In the genomic region with DNA sequence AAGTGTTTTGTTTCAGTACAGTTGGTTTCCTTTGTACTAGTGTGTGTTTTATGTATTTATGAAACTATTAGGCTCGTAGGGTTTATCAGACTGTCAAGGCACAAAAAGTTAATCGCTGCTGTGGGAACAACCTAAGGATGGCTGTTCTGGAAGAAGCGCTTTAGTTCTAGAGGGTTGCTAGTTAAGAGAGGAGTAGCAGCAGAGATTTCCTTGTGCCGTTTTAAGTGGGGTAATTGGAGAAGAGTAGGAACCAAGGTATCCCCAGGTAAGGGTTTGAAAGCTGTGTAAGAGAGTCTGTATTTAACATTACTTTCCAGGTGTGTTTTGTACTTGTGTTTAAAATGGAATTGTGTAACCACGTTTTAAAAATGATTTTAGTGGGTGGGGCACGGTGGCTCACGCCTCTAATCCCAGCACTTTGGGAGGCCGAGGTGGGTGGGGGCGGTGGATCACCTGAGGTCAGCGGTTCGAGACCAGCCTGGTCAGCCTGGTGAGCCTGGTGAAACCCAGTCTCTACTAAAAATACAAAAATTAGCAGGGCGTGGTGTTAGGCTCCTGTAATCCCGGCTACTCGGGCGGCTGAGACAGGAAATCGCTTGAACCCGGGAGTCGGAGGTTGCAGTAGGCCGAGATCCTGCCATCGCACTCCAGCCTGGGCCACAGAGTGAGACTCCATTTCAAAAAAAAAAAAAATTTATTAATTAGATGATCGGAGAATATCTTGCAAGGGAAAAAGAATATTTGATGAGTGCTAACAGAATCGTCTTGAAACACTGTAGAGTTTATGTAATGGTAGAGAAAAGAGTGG, we compare ENCODE assay signal across 8 cellular contexts. TPM values are rescaled to one million over a fixed set of nuclear protein-coding genes. Genes with fewer than 3 reads are reported as not detected.
A peak's percentile ranks its signal among the peaks of the same experiment; 100 is the strongest.
DNase-seq lines count a peak whose midpoint lies in the region; ATAC-seq and TF ChIP-seq lines count a peak whose summit lies in the region.

No MANE protein-coding gene starts in this region.

- peak overlapping the region; percentile 39 for H3K23ac ChIP-seq in IMR-90 (ENCODE audit: low read depth, low read length)

- ATAC-seq in IMR-90 (ENCODE audit: low read depth) (no peak), HG03521 (IDR thresholded peaks at IDR 0.05; ENCODE audit: unreplicated experiment) (no peak)

- no peak for TF ChIP-seq CTCF in AG09309 (IDR thresholded peaks at IDR 0.05; ENCODE audit: control insufficient read depth, insufficient read depth, low read depth, low read length, missing control alignments)
- no peak for TF ChIP-seq CTCF in IMR-90 (conservative IDR thresholded peaks at IDR 0.05; ENCODE audit: low read depth, low read length)
- no peak for TF ChIP-seq CTCF in breast epithelium (IDR thresholded peaks at IDR 0.05)

- H3K4me2 ChIP-seq in IMR-90 (ENCODE audit: low read depth, low read length): peak overlapping the region; percentile 96

- POLR2A ChIA-PET in IMR-90 (lab: Charles Lee; ENCODE audit: unreplicated experiment): no interaction called here

- H2BK120ac ChIP-seq in IMR-90 (ENCODE audit: low read depth, low read length): no peak overlapping the region

- peaks cover 3 to 22% of the 10 kb centered on the region in 2 experiments; a peak in 2 of 4 replicates for H3K79me1 ChIP-seq in IMR-90 (ENCODE audit: low read depth in 1 of 2, low read length in 2 of 2)

- no peak for TF ChIP-seq POLR2A in IMR-90 (IDR thresholded peaks at IDR 0.05; ENCODE audit: low read depth, low read length)
- TF ChIP-seq POLR2A in breast epithelium (IDR thresholded peaks at IDR 0.05): no peak

- no peak overlapping the region for H4K91ac ChIP-seq in IMR-90 (ENCODE audit: insufficient read depth, low read depth, low read length)

- H3K36me3 ChIP-seq in IMR-90 (ENCODE audit: control insufficient read depth, insufficient read depth, low read length): peaks cover 3% of the 10 kb centered on the region
- no peaks in the 10 kb centered on the region for H3K36me3 ChIP-seq in breast epithelium
- H3K36me3 ChIP-seq in muscle layer of duodenum (ENCODE audit: control insufficient read depth in 1 of 2, insufficient read depth in 2 of 2, low read length in 2 of 2): peaks cover under 1 to 12% of the 10 kb centered on the region in 2 donors

- intact Hi-C loops in IMR-90 (cut with micrococcal nuclease): no loop called here
- intact Hi-C loops in breast epithelium (cut with DNase I; ENCODE audit: low total_unique reads): no loop called here

- BruUV-seq in IMR-90 (replicated peaks; lab: Mats Ljungman, UMichigan): no TSS peak

- H3K4me1 ChIP-seq in IMR-90 (ENCODE audit: control insufficient read depth, insufficient read depth, low read length) (peaks cover 10% of the 10 kb centered on the region), breast epithelium (peaks cover 0 to 3% of the 10 kb centered on the region in 2 donors), muscle layer of duodenum (ENCODE audit: control insufficient read depth in 1 of 2, insufficient read depth in 2 of 2, low read length in 2 of 2) (peaks cover 10 to 56% of the 10 kb centered on the region in 2 donors)

- dilution Hi-C loops in IMR-90 (cut with HindIII; ENCODE audit: low sequenced_read_pairs, unreplicated experiment): no loop called here

- no peak overlapping the region for H4K5ac ChIP-seq in IMR-90 (ENCODE audit: low read depth, low read length)

- H3K9me1 ChIP-seq in IMR-90 (ENCODE audit: insufficient read depth, low read length): 0 out of 2 replicates have a peak, but pooled peaks cover 3% of the 10 kb centered on the region

- no peak overlapping the region for H3K18ac ChIP-seq in IMR-90 (ENCODE audit: low read depth, low read length)

- H3K27me3 ChIP-seq in IMR-90 (ENCODE audit: control insufficient read depth, insufficient read depth, low read length) (no peaks in the 10 kb centered on the region), breast epithelium (no peaks in the 10 kb centered on the region), muscle layer of duodenum (ENCODE audit: low read depth, low read length) (no peaks in the 10 kb centered on the region)

- H4K8ac ChIP-seq in IMR-90 (ENCODE audit: low read depth in 2 of 2, low read length in 2 of 2): no peak overlapping the region

- CTCF ChIA-PET in IMR-90 (lab: Yijun Ruan, JAX): no interaction called here

- H3K9me3 ChIP-seq in IMR-90 (ENCODE audit: control insufficient read depth, insufficient read depth, low read length) (no peaks in the 10 kb centered on the region), breast epithelium (no peaks in the 10 kb centered on the region), muscle layer of duodenum (ENCODE audit: control insufficient read depth in 1 of 2, low read length in 2 of 2) (no peaks in the 10 kb centered on the region)

- no peak overlapping the region for H2AK5ac ChIP-seq in IMR-90 (ENCODE audit: low read depth, low read length)

- H2BK20ac ChIP-seq in IMR-90 (ENCODE audit: low read depth, low read length): no peak overlapping the region

- peak overlapping the region; percentile 0; the same call in 1 of the 2 replicates for H3K14ac ChIP-seq in IMR-90 (replicated peaks; ENCODE audit: low read depth, low read length)

- TF ChIP-seq RAD21 in IMR-90 (IDR thresholded peaks at IDR 0.05; ENCODE audit: low read length): no peak

- H2AFZ ChIP-seq in IMR-90 (replicated peaks; ENCODE audit: low read length, poor library complexity): no peak overlapping the region

- peak overlapping the region; percentile 98; the same call in 1 of the 2 replicates for H3K9ac ChIP-seq in IMR-90 (ENCODE audit: low read depth, low read length)

- H4K20me1 ChIP-seq in IMR-90 (ENCODE audit: insufficient read depth, low read length): peaks cover 69% of the 10 kb centered on the region

- DNase-seq in AG09309 (ENCODE audit: low read depth) (no peak), IMR-90 (peak; percentile 7), breast epithelium (ENCODE audit: low spot score in 2 of 2) (no peak), COLO829 (ENCODE audit: low spot score) (no peak), NCI-H2029 (lab: John Stamatoyannopoulos, UW) (no peak), ureter (ENCODE audit: low spot score) (no peak)

- no peak overlapping the region for H3K4ac ChIP-seq in IMR-90 (ENCODE audit: low read depth, low read length)

- 43 to 100% methylated on average over 1 to 7 of the region's 22 CpGs for WGBS in IMR-90 (ENCODE audit: extremely low coverage in 2 of 2, insufficient read length in 1 of 2), 2 experiments

- H2BK5ac ChIP-seq in IMR-90 (ENCODE audit: low read depth, low read length, poor library complexity, severe bottlenecking): peak overlapping the region; percentile 56

- H3K4me3 ChIP-seq in AG09309 (ENCODE audit: control insufficient read depth, low read depth, low read length): peak overlapping the region; percentile 93
- peak overlapping the region; percentile 67 for H3K4me3 ChIP-seq in IMR-90 (ENCODE audit: insufficient read depth, low read depth, low read length)
- peak overlapping the region; percentile 80 to 100 (median 100) for H3K4me3 ChIP-seq in breast epithelium
- peak overlapping the region; percentile 43 to 95 for H3K4me3 ChIP-seq in muscle layer of duodenum (ENCODE audit: low read depth in 1 of 2, low read length in 2 of 2)

- H2AK9ac ChIP-seq in IMR-90 (replicated peaks; ENCODE audit: low read depth, low read length, poor library complexity): no peak overlapping the region

- no peak overlapping the region for H2BK15ac ChIP-seq in IMR-90 (ENCODE audit: low read depth, low read length)

- H3K56ac ChIP-seq in IMR-90 (ENCODE audit: extremely low read depth, insufficient read depth, low read length): peak overlapping the region; percentile 41; the same call in 1 of the 2 replicates

- H3K27ac ChIP-seq in IMR-90 (ENCODE audit: insufficient read depth, low read length) (peak overlapping the region; percentile 28; the same call in 1 of the 2 replicates), breast epithelium (peak overlapping the region; percentile 57 to 100), muscle layer of duodenum (ENCODE audit: low read length) (peak overlapping the region; percentile 99)

- in situ Hi-C loops in IMR-90 (cut with MboI; ENCODE audit: low sequenced_read_pairs): no loop called here

TF ChIP-seq in IMR-90, 13 proteins besides CTCF, POLR2A, EP300 and RAD21:
- TF ChIP-seq CHD1 (IDR thresholded peaks at IDR 0.05; ENCODE audit: low read depth, low read length) (no peak), MAFK (IDR thresholded peaks at IDR 0.05; ENCODE audit: low read depth, low read length) (no peak), MAZ (IDR thresholded peaks at IDR 0.05; ENCODE audit: borderline replicate concordance, low read depth, low read length) (no peak), FOS (IDR thresholded peaks at IDR 0.05; ENCODE audit: low read depth, low read length) (no peak), MXI1 (IDR thresholded peaks at IDR 0.05; ENCODE audit: borderline replicate concordance, low read depth, low read length) (no peak), RCOR1 (IDR thresholded peaks at IDR 0.05; ENCODE audit: insufficient replicate concordance, low read length) (no peak), NFE2L2 (IDR thresholded peaks at IDR 0.05; ENCODE audit: low read depth, low read length) (no peak), CEBPB (IDR thresholded peaks at IDR 0.05; ENCODE audit: low read depth, low read length) (no peak), RFX5 (IDR thresholded peaks at IDR 0.05; ENCODE audit: low read depth, low read length) (no peak)
- TF ChIP-seq, protein P1, sequence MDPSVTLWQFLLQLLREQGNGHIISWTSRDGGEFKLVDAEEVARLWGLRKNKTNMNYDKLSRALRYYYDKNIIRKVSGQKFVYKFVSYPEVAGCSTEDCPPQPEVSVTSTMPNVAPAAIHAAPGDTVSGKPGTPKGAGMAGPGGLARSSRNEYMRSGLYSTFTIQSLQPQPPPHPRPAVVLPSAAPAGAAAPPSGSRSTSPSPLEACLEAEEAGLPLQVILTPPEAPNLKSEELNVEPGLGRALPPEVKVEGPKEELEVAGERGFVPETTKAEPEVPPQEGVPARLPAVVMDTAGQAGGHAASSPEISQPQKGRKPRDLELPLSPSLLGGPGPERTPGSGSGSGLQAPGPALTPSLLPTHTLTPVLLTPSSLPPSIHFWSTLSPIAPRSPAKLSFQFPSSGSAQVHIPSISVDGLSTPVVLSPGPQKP (IDR thresholded peaks at IDR 0.05; ENCODE audit: borderline replicate concordance, low read depth, low read length): no peak
- TF ChIP-seq, protein P2, sequence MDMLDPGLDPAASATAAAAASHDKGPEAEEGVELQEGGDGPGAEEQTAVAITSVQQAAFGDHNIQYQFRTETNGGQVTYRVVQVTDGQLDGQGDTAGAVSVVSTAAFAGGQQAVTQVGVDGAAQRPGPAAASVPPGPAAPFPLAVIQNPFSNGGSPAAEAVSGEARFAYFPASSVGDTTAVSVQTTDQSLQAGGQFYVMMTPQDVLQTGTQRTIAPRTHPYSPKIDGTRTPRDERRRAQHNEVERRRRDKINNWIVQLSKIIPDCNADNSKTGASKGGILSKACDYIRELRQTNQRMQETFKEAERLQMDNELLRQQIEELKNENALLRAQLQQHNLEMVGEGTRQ (IDR thresholded peaks at IDR 0.05; ENCODE audit: low read depth, low read length): no peak

RNA-seq across cellular contexts. Expression of a gene that starts 2.6 kb away (rescaled TPM):
- total RNA-seq in IMR-90 (2012; rRNA removed) (217 and 485 TPM in 2 replicates), breast epithelium (100 to 1,000 TPM; 330 to 411 (median 350) TPM), ureter (252 TPM)
- polyA plus RNA-seq in IMR-90 (2012; rRNA removed): 354 and 392 TPM in 2 replicates
- 33.6 and 79.5 TPM in 2 replicates for polyA plus RNA-seq in IMR-90 (2012; cell fraction: cytosol; rRNA removed)
- 6.7 and 91.3 TPM in 2 replicates for polyA plus RNA-seq in IMR-90 (2012; cell fraction: nucleus; rRNA removed; ENCODE audit: low replicate concordance)

Comparison
In these comparisons a context has a peak if more than half of its experiments do, and no peak if none do; other contexts are left out.
1. H3K27ac ChIP-seq: peak in every context shown above with its lines; median percentile 99 in muscle layer of duodenum; 78 in breast epithelium; 28 in IMR-90.